ENCODE assay signal across 23 cellular contexts in genomic region chr3:6444888-6445658, GRCh38.
"Had no signal": no experiment of that assay in that cellular context is flagged by ENCODE, and none has a peak within 500 bp of the region (broad histone marks: within the 10 kb centered on the region; RNA-seq: fewer than 3 reads in every experiment).

No MANE protein-coding gene starts in this region.

- H3K27me3 ChIP-seq: esophagus muscularis mucosa, gastrocnemius medialis, heart right ventricle, pancreas, stomach, transverse colon had no signal

- H3K4me3 Mint-ChIP-seq: naive B cell, nephron had no signal

- H3K9me3 ChIP-seq: esophagus muscularis mucosa, gastrocnemius medialis, heart right ventricle, pancreas, stomach, thoracic aorta, transverse colon had no signal

- H3K4me1 Mint-ChIP-seq: naive B cell, nephron had no signal

- H3K36me3 Mint-ChIP-seq: naive B cell had no signal

- H3K4me3 ChIP-seq: esophagus muscularis mucosa, gastrocnemius medialis, heart right ventricle, pancreas, stomach, thoracic aorta, transverse colon had no signal

- ATAC-seq: gastrocnemius medialis, heart right ventricle, left colon, pancreas, right cardiac atrium had no signal

- H3K36me3 ChIP-seq: esophagus muscularis mucosa, gastrocnemius medialis, heart right ventricle, pancreas, stomach, thoracic aorta, transverse colon had no signal

- H3K27me3 Mint-ChIP-seq: naive B cell, progenitor cell of endocrine pancreas had no signal

- FAIRE-seq: endometrium, keratinocyte, pancreas, small intestine had no signal

- DNase-seq: effector memory CD4-positive, alpha-beta T cell; gastrocnemius medialis; heart right ventricle; hypothalamus; left colon; mesendoderm; naive B cell; occipital lobe; pancreas; right cardiac atrium; small intestine; stimulated activated CD4-positive, alpha-beta T cell treated with anti-CD3 and anti-CD28 coated beads, Interleukin-12 subunit alpha, Interleukin-12 subunit beta, amount 100 ng/mL, for 4 hours; stimulated activated naive CD4-positive, alpha-beta T cell; stomach; substantia nigra; transverse colon had no signal

- H3K9me3 Mint-ChIP-seq: nephron had no signal

- H3K4me1 ChIP-seq: esophagus muscularis mucosa, gastrocnemius medialis, heart right ventricle, pancreas, stomach, transverse colon had no signal

- H3K27ac Mint-ChIP-seq: nephron, progenitor cell of endocrine pancreas had no signal

- H3K27ac ChIP-seq: epithelial cell of prostate, esophagus muscularis mucosa, gastrocnemius medialis, heart right ventricle, pancreas, stomach, thoracic aorta, transverse colon had no signal
